In genomic region chr1:97186381-97186780, GRCh38 we compare ENCODE assay signal across 10 cellular contexts.
DNase-seq lines count a peak whose midpoint lies in the region; ATAC-seq, FAIRE-seq and TF ChIP-seq lines count a peak whose summit lies in the region.
"Had no signal": no experiment of that assay in that cellular context is flagged by ENCODE, and none has a peak within 500 bp of the region (broad histone marks: within the 10 kb centered on the region; RNA-seq: fewer than 3 reads in every experiment).

No MANE protein-coding gene starts in this region.

- CTCF ChIA-PET in A549 (lab: Yijun Ruan, JAX) (no interaction called here), GM10248 (lab: Yijun Ruan, JAX) (interaction anchor here (1.6 kb wide), 1 partner anchor 13 kb away, joined by 7 read pairs; no protein-coding TSS in a partner anchor)
- CTCF ChIA-PET in CD8-positive, alpha-beta T cell (lab: Charles Lee) = interaction anchor here (0.6 to 0.8 kb wide), 2 partner anchors 8 to 866 kb away, joined by 3 read pairs; no protein-coding TSS in a partner anchor

- intact Hi-C loops in CD8-positive, alpha-beta T cell (cut with DNase I, micrococcal nuclease) = loop anchor here in 1 of 2 experiments (2.0 kb wide), 1 partner anchor 864 kb away; no protein-coding TSS in a partner anchor

- TF ChIP-seq EP300 in A549 (IDR thresholded peaks at IDR 0.05) = no peak

- POLR2A ChIA-PET in A549 (lab: Yijun Ruan, JAX) (no interaction called here), GM10248 (lab: Yijun Ruan, JAX) (no interaction called here)
- POLR2A ChIA-PET in CD8-positive, alpha-beta T cell (lab: Charles Lee) = no interaction called here

- H3K4me1 ChIP-seq in A549 (no peaks in the 10 kb centered on the region; the same call in 2 of the 3 replicates), endodermal cell (ENCODE audit: control insufficient read depth, insufficient read depth, low read length) (no peaks in the 10 kb centered on the region)
- no peaks in the 10 kb centered on the region for H3K4me1 ChIP-seq in CD8-positive, alpha-beta T cell (ENCODE audit: insufficient read depth, low read length)

- no peak overlapping the region for H3K9ac ChIP-seq in endodermal cell (ENCODE audit: extremely low read depth, low read length, poor library complexity, severe bottlenecking)

- no peak overlapping the region for H3K27ac Mint-ChIP-seq in endodermal cell
- H3K27ac Mint-ChIP-seq in CD8-positive, alpha-beta T cell = no peak overlapping the region
- H3K27ac Mint-ChIP-seq: stimulated activated effector memory CD8-positive, alpha-beta T cell treated with anti-CD3 and anti-CD28 coated beads, Interleukin-12 subunit alpha, Interleukin-12 subunit beta, amount 100 ng/mL, for 72 hours had no signal

- H3K36me3 Mint-ChIP-seq in endodermal cell (ENCODE audit: low read depth) = no peaks in the 10 kb centered on the region
- H3K36me3 Mint-ChIP-seq in CD8-positive, alpha-beta T cell = peaks cover 39% of the 10 kb centered on the region

- no peak for TF ChIP-seq POLR2A in A549 (IDR thresholded peaks at IDR 0.05; ENCODE audit: low read length)

- ATAC-seq in A549 = no peak
- no peak for ATAC-seq in CD8-positive, alpha-beta T cell
- ATAC-seq: stimulated activated effector memory CD8-positive, alpha-beta T cell treated with anti-CD3 and anti-CD28 coated beads, Interleukin-12 subunit alpha, Interleukin-12 subunit beta, amount 100 ng/mL, for 72 hours had no signal

- H3K4me3 Mint-ChIP-seq in endodermal cell = no peak overlapping the region
- no peak overlapping the region for H3K4me3 Mint-ChIP-seq in CD8-positive, alpha-beta T cell
- H3K4me3 Mint-ChIP-seq: stimulated activated effector memory CD8-positive, alpha-beta T cell treated with anti-CD3 and anti-CD28 coated beads, Interleukin-12 subunit alpha, Interleukin-12 subunit beta, amount 100 ng/mL, for 72 hours had no signal

- FAIRE-seq in A549 (lab: Jason Lieb, UNC) = no peak

- DNase-seq in A549 (ENCODE audit: low read depth in 1 of 2, low spot score in 1 of 2) (peak in 1 of 2 experiments; percentile 22), GM10248 (ENCODE audit: extremely low spot score) (no peak), NCI-H69 (lab: John Stamatoyannopoulos, UW) (peak; percentile 48), endodermal cell (peak; percentile 63), GM19240 (ENCODE audit: insufficient read length, low spot score) (no peak), iPS-NIHi7 (ENCODE audit: extremely low spot score) (no peak), T1000 (lab: John Stamatoyannopoulos, UW) (no peak)
- DNase-seq in CD8-positive, alpha-beta T cell = no peak
- DNase-seq: NCI-H2081 treated with DMSO at 0.1 percent for 48 hours had no signal

- TF ChIP-seq CTCF in A549 (IDR thresholded peaks at IDR 0.05) (no peak), GM10248 (IDR thresholded peaks at IDR 0.05; ENCODE audit: control extremely low read depth, extremely low read depth, low read depth, missing control alignments) (peak; percentile 6), endodermal cell (conservative IDR thresholded peaks at IDR 0.05) (peak; percentile 68)
- no peak for TF ChIP-seq CTCF in CD8-positive, alpha-beta T cell (IDR thresholded peaks at IDR 0.05)

- no peaks in the 10 kb centered on the region for H3K36me3 ChIP-seq in endodermal cell (ENCODE audit: control insufficient read depth, insufficient read depth, low read length)
- H3K36me3 ChIP-seq in CD8-positive, alpha-beta T cell (ENCODE audit: insufficient read depth, low read length) = no peaks in the 10 kb centered on the region

- peak; percentile 11 to 33; a peak in 1 of 5 replicates for TF ChIP-seq RAD21 in A549 (conservative IDR thresholded peaks at IDR 0.05 in 1 of 2, IDR thresholded peaks at IDR 0.05 in 1 of 2)

- H3K9me3 ChIP-seq in A549 (no peaks in the 10 kb centered on the region), endodermal cell (ENCODE audit: control insufficient read depth, low read length) (no peaks in the 10 kb centered on the region)
- H3K9me3 ChIP-seq in CD8-positive, alpha-beta T cell (ENCODE audit: low read length) = no peaks in the 10 kb centered on the region

- no peaks in the 10 kb centered on the region for H3K9me3 Mint-ChIP-seq in endodermal cell
- H3K9me3 Mint-ChIP-seq in CD8-positive, alpha-beta T cell = no peaks in the 10 kb centered on the region
- H3K9me3 Mint-ChIP-seq: stimulated activated effector memory CD8-positive, alpha-beta T cell treated with anti-CD3 and anti-CD28 coated beads, Interleukin-12 subunit alpha, Interleukin-12 subunit beta, amount 100 ng/mL, for 72 hours had no signal

- no peak overlapping the region for H3K27ac ChIP-seq in A549
- no peak overlapping the region for H3K27ac ChIP-seq in endodermal cell (ENCODE audit: low read depth, low read length)
- no peak overlapping the region for H3K27ac ChIP-seq in CD8-positive, alpha-beta T cell (ENCODE audit: low read depth, low read length)

- 66% methylated on average over 6 of the region's 6 CpGs for WGBS in A549 (ENCODE audit: missing lambda C conversion rate)
- WGBS in endodermal cell (ENCODE audit: insufficient coverage in 1 of 2, insufficient read length in 1 of 2), 2 experiments = 88 to 89% methylated on average over 4 to 6 of the region's 6 CpGs

- no peaks in the 10 kb centered on the region for H3K27me3 Mint-ChIP-seq in endodermal cell (ENCODE audit: insufficient read depth)
- H3K27me3 Mint-ChIP-seq in CD8-positive, alpha-beta T cell (ENCODE audit: low read depth) = no peaks in the 10 kb centered on the region

- no peaks in the 10 kb centered on the region for H3K4me1 Mint-ChIP-seq in endodermal cell
- no peaks in the 10 kb centered on the region for H3K4me1 Mint-ChIP-seq in CD8-positive, alpha-beta T cell (ENCODE audit: low read depth)
- H3K4me1 Mint-ChIP-seq: stimulated activated effector memory CD8-positive, alpha-beta T cell treated with anti-CD3 and anti-CD28 coated beads, Interleukin-12 subunit alpha, Interleukin-12 subunit beta, amount 100 ng/mL, for 72 hours had no signal

- H3K27me3 ChIP-seq in endodermal cell (ENCODE audit: control insufficient read depth, insufficient read depth, low read length, poor library complexity, severe bottlenecking) = no peaks in the 10 kb centered on the region
- H3K27me3 ChIP-seq in CD8-positive, alpha-beta T cell (ENCODE audit: insufficient read depth, low read length) = no peaks in the 10 kb centered on the region

- no peak overlapping the region for H3K4me2 ChIP-seq in A549

- H3K4me3 ChIP-seq in A549 (no peak overlapping the region), endodermal cell (ENCODE audit: low read length) (no peak overlapping the region)
- H3K4me3 ChIP-seq in CD8-positive, alpha-beta T cell (ENCODE audit: low read depth, low read length) = no peak overlapping the region

TF ChIP-seq in A549, 52 proteins besides CTCF, POLR2A, EP300 and RAD21:
- TF ChIP-seq PBX3 (IDR thresholded peaks at IDR 0.05) = no peak
- no peak for TF ChIP-seq EHF (CRISPR knock-in tag; IDR thresholded peaks at IDR 0.05)
- TF ChIP-seq JUNB (IDR thresholded peaks at IDR 0.05) = no peak
- TF ChIP-seq ZNF302 (CRISPR knock-in tag; IDR thresholded peaks at IDR 0.05) = no peak
- TF ChIP-seq NFE2L2 (conservative IDR thresholded peaks at IDR 0.05; ENCODE audit: low read length) = no peak
- TF ChIP-seq HOXB5 (CRISPR knock-in tag; IDR thresholded peaks at IDR 0.05) = no peak
- no peak for TF ChIP-seq HOXB13 (CRISPR knock-in tag; IDR thresholded peaks at IDR 0.05; ENCODE audit: low read depth)
- 0 out of 3 replicates have a peak, but pooled peaks have one; percentile 19 for TF ChIP-seq SMC3 (IDR thresholded peaks at IDR 0.05)

Comparison
In these comparisons a context has a peak if more than half of its experiments do, and no peak if none do; other contexts are left out.
1. DNase-seq: peak in NCI-H69 (single experiment) and endodermal cell (single experiment); none in GM10248 (single experiment), CD8-positive, alpha-beta T cell (0 of 7), GM19240 (single experiment), iPS-NIHi7 (single experiment) and T1000 (single experiment).
2. CTCF ChIP-seq: peak in GM10248 (single experiment) and endodermal cell (single experiment); none in A549 (single experiment) and CD8-positive, alpha-beta T cell (single experiment).